In the genomic region with DNA sequence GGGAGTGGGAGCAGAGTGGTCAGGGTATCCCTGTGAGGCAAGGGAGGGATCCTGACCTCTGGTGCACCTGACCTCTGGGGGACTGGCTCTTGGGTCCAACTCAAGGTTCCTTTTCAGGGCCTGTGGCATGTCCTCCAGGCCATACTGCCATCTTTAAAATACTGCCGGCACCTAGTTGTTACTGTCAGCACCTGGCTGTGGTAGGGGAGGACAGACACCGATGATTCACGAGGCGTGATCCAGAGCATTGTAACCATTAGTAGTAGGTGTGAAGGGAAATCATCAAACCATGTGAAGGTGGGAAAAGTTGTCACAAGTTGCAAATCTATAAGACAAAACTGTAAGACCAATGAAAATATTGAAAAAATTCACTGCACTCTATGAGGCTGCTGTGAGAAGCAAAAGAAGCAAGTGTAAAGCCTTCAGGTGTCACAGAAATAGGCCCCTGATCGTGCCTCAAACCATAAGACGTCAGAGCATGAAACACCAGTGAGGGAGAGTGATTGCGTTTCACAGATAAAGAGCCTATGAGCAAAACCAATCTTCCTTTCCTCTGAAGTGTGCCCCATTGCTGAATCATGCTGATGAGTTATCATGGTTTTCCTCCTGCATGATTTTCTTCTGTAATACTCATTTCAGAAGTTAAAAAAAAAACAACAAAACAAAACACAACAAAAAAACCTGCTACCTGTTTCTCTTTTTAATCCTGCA, we compare ENCODE assay signal across 8 cellular contexts. TPM values are rescaled to one million over a fixed set of nuclear protein-coding genes. Genes with fewer than 3 reads are reported as not detected.
A peak's percentile ranks its signal among the peaks of the same experiment; 100 is the strongest.
DNase-seq lines count a peak whose midpoint lies in the region; TF ChIP-seq lines count a peak whose summit lies in the region.

No MANE protein-coding gene starts in this region.

- peak; percentile 94 for DNase-seq in GM23248
- DNase-seq in activated CD4-positive, alpha-beta T cell treated with anti-CD3 and anti-CD28 coated beads for 24 hours (ENCODE audit: low read depth in 2 of 2), result peak; percentile 25 to 49
- peak; percentile 75 for DNase-seq in stimulated activated CD4-positive, alpha-beta T cell treated with anti-CD3 and anti-CD28 coated beads, Interleukin-4, amount 100 ng/mL, for 24 hours
- DNase-seq in UCSD-AML1 (lab: John Stamatoyannopoulos, UW; ENCODE audit: unreplicated experiment), result no peak
- no peak for DNase-seq in GM10266 (ENCODE audit: extremely low spot score)
- DNase-seq in globus pallidus (ENCODE audit: low spot score), result no peak
- DNase-seq in iPS-NIHi11 (ENCODE audit: low spot score), result no peak

- H3K9me3 Mint-ChIP-seq in dendritic cell treated with granulocyte-macrophage colony-stimulating factor and Interleukin-4, amounts not matched to agents 40 ng/mL and 50 ng/mL, for 4 days, result no peaks in the 10 kb centered on the region

- no peaks in the 10 kb centered on the region for H4K20me1 ChIP-seq in GM23248 (ENCODE audit: insufficient read depth)

- 40 to 43% methylated on average over 7 of the region's 7 CpGs for WGBS in GM23248 (ENCODE audit: low coverage in 1 of 2, low lambda C conversion rate in 2 of 2, missing lambda C conversion rate in 2 of 2), 2 experiments

- peak overlapping the region; percentile 30 for H3K27ac Mint-ChIP-seq in dendritic cell treated with granulocyte-macrophage colony-stimulating factor and Interleukin-4, amounts not matched to agents 40 ng/mL and 50 ng/mL, for 4 days

- peaks cover 25% of the 10 kb centered on the region for H3K27me3 Mint-ChIP-seq in dendritic cell treated with granulocyte-macrophage colony-stimulating factor and Interleukin-4, amounts not matched to agents 40 ng/mL and 50 ng/mL, for 4 days

- H3F3A ChIP-seq in GM23248 (ENCODE audit: insufficient read depth), result peaks cover 29% of the 10 kb centered on the region

- H3K27ac ChIP-seq in GM23248, result peak overlapping the region; percentile 86

- H3K4me1 ChIP-seq in GM23248 (ENCODE audit: insufficient read depth), result peaks cover 43% of the 10 kb centered on the region

- no peak for TF ChIP-seq CTCF in GM10266 (IDR thresholded peaks at IDR 0.05; ENCODE audit: control insufficient read depth, insufficient read depth, low read depth, missing control alignments)

- no peaks in the 10 kb centered on the region for H3K79me2 ChIP-seq in GM23248 (ENCODE audit: insufficient read depth)

- intact Hi-C loops in dendritic cell treated with granulocyte-macrophage colony-stimulating factor and Interleukin-4, amounts not matched to agents 40 ng/mL and 50 ng/mL, for 4 days (cut with micrococcal nuclease), result no loop called here

- no peaks in the 10 kb centered on the region for H3K27me3 ChIP-seq in GM23248 (replicated peaks; ENCODE audit: insufficient read depth)

- H3K36me3 Mint-ChIP-seq in dendritic cell treated with granulocyte-macrophage colony-stimulating factor and Interleukin-4, amounts not matched to agents 40 ng/mL and 50 ng/mL, for 4 days (ENCODE audit: low read depth), result no peaks in the 10 kb centered on the region

- no peak overlapping the region for H2AFZ ChIP-seq in GM23248

- no peak overlapping the region for H3K4me3 Mint-ChIP-seq in dendritic cell treated with granulocyte-macrophage colony-stimulating factor and Interleukin-4, amounts not matched to agents 40 ng/mL and 50 ng/mL, for 4 days

- H3K9me3 ChIP-seq in GM23248 (ENCODE audit: low read depth), result no peaks in the 10 kb centered on the region

- peak overlapping the region; percentile 46 for H3K9ac ChIP-seq in GM23248

- H3K9me2 ChIP-seq in GM23248 (ENCODE audit: insufficient read depth), result no peaks in the 10 kb centered on the region

- H3K36me3 ChIP-seq in GM23248 (ENCODE audit: low read depth), result no peaks in the 10 kb centered on the region

- H3K4me1 Mint-ChIP-seq in dendritic cell treated with granulocyte-macrophage colony-stimulating factor and Interleukin-4, amounts not matched to agents 40 ng/mL and 50 ng/mL, for 4 days (ENCODE audit: low read depth), result peaks cover 13% of the 10 kb centered on the region

- no peak overlapping the region for H3K4me3 ChIP-seq in GM23248

- peak overlapping the region; percentile 19 for H3K4me2 ChIP-seq in GM23248 (ENCODE audit: unreplicated experiment)

- in situ Hi-C loops in GM23248 (cut with MboI), result no loop called here

RNA-seq across cellular contexts. Expression of a gene that starts 55.3 kb away (rescaled TPM):
- total RNA-seq in GM23248 (2014; rRNA removed; shearing (Covaris generic)), result 3.0 and 3.5 TPM in 2 replicates
- 3.7 and 4.7 TPM in 2 replicates for polyA plus RNA-seq in GM23248 (2016; fragmentation: Nextera tagmentation; extraction: Ambion mirVana)

Comparison
In these comparisons a context has a peak if more than half of its experiments do, and no peak if none do; other contexts are left out.
1. DNase-seq: peak in GM23248 (single experiment), activated CD4-positive, alpha-beta T cell treated with anti-CD3 and anti-CD28 coated beads for 24 hours (2 of 2) and stimulated activated CD4-positive, alpha-beta T cell treated with anti-CD3 and anti-CD28 coated beads, Interleukin-4, amount 100 ng/mL, for 24 hours (single experiment); none in UCSD-AML1 (single experiment), GM10266 (single experiment), globus pallidus (single experiment) and iPS-NIHi11 (single experiment).